In genomic region chr17:80585880-80586279, GRCh38 we compare ENCODE assay signal across 1 cellular context.
TF ChIP-seq lines count a peak whose summit lies in the region.

No MANE protein-coding gene starts in this region.

TF ChIP-seq in SK-N-SH, 30 proteins besides CTCF, POLR2A, EP300 and RAD21 (continued from another document):
- TF ChIP-seq, protein P1, sequence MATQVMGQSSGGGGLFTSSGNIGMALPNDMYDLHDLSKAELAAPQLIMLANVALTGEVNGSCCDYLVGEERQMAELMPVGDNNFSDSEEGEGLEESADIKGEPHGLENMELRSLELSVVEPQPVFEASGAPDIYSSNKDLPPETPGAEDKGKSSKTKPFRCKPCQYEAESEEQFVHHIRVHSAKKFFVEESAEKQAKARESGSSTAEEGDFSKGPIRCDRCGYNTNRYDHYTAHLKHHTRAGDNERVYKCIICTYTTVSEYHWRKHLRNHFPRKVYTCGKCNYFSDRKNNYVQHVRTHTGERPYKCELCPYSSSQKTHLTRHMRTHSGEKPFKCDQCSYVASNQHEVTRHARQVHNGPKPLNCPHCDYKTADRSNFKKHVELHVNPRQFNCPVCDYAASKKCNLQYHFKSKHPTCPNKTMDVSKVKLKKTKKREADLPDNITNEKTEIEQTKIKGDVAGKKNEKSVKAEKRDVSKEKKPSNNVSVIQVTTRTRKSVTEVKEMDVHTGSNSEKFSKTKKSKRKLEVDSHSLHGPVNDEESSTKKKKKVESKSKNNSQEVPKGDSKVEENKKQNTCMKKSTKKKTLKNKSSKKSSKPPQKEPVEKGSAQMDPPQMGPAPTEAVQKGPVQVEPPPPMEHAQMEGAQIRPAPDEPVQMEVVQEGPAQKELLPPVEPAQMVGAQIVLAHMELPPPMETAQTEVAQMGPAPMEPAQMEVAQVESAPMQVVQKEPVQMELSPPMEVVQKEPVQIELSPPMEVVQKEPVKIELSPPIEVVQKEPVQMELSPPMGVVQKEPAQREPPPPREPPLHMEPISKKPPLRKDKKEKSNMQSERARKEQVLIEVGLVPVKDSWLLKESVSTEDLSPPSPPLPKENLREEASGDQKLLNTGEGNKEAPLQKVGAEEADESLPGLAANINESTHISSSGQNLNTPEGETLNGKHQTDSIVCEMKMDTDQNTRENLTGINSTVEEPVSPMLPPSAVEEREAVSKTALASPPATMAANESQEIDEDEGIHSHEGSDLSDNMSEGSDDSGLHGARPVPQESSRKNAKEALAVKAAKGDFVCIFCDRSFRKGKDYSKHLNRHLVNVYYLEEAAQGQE (IDR thresholded peaks at IDR 0.05; ENCODE audit: low read depth, low read length), result no peak
